In the genomic region with DNA sequence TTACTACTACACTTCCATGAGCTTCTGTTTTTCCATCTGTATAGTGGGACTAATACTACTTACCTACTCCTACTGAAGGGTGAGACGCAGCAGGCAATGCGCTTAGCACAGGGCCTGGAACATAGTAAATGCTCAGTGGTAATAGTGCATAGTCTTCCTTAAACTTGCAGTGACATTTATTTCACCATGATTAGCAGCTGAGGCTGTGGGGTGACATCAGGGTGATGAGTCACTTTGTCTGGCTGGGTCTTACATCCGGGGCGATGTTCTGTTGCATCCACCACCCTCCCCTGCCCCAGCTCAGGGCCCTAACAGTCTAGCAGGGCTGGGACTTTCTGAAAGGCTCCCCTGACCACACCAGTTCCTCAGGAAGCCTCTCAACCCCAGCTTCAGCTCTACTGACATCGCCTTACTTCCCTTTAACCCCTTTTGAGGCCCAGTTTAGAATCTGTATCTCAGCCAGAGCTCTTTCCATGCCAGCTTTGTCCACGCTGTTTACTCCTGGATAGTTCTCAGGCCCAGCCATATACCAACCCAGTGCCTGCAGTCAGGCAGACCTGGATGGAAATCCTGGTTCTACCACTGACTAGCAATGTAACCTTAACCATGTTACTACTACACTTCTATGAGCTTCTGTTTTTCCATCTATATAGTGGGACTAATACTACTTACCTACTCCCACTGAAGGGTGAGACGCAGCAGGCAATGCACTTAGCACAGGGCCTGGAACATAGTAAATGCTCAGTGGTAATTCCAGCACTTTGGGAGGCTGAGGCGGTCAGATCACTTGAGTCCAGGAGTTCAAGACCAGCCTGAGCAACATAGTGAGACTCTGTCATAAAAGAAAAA, we compare ENCODE assay signal across 8 cellular contexts.
DNase-seq lines count a peak whose midpoint lies in the region; ATAC-seq and TF ChIP-seq lines count a peak whose summit lies in the region.

No MANE protein-coding gene starts in this region.

- H3K4me3 ChIP-seq in GM23338: no peak overlapping the region

- no peak for TF ChIP-seq CTCF in GM23338 (conservative IDR thresholded peaks at IDR 0.05; ENCODE audit: low read depth in 2 of 2)

- no peak overlapping the region for H3K4me2 ChIP-seq in GM23338

- DNase-seq in OCI-M1 (lab: John Stamatoyannopoulos, UW) (peak; percentile 87), activated T-helper 1 cell treated with Interleukin-2 at 50 U/mL for 16 hours (ENCODE audit: low read depth) (peak; percentile 78), Right ventricle myocardium inferior (ENCODE audit: missing footprints) (peak; percentile 92), NCI-H2107 treated with DMSO at 0.1 percent for 48 hours (lab: John Stamatoyannopoulos, UW; ENCODE audit: unreplicated experiment) (no peak), GM23338 (ENCODE audit: low spot score) (no peak)
- DNase-seq in stimulated activated CD4-positive, alpha-beta T cell treated with anti-CD3 and anti-CD28 coated beads, Interleukin-1b, Interleukin-23, amount 100 ng/mL, for 24 hours (ENCODE audit: low read depth in 4 of 4, low spot score in 1 of 4): peak; percentile 41 to 70 (median 56)

- no peaks in the 10 kb centered on the region for H3K9me3 Mint-ChIP-seq in GM23338

- H3K27ac ChIP-seq in GM23338 (ENCODE audit: low read depth): no peak overlapping the region

- no peaks in the 10 kb centered on the region for H4K20me1 ChIP-seq in GM23338 (replicated peaks; ENCODE audit: insufficient read depth)

- peaks cover 2% of the 10 kb centered on the region; the same call in 1 of the 3 replicates for H3K4me1 Mint-ChIP-seq in GM23338

- no peaks in the 10 kb centered on the region for H3K36me3 Mint-ChIP-seq in GM23338 (ENCODE audit: low read depth)

- no peaks in the 10 kb centered on the region for H3K36me3 ChIP-seq in GM23338 (ENCODE audit: insufficient read depth)

- ATAC-seq in GM18508 (IDR thresholded peaks at IDR 0.05; ENCODE audit: insufficient read depth, unreplicated experiment) (peak; percentile 70), HG02885 (IDR thresholded peaks at IDR 0.05; ENCODE audit: poor library complexity, unreplicated experiment) (peak; percentile 94), Right ventricle myocardium inferior (peak; percentile 73), GM23338 (no peak)

- no peak overlapping the region; the same call in 1 of the 2 replicates for H3K27ac Mint-ChIP-seq in GM23338

- intact Hi-C loops in Right ventricle myocardium inferior (cut with DNase I): no loop called here

- no peaks in the 10 kb centered on the region for H3K9me2 ChIP-seq in GM23338 (ENCODE audit: insufficient read depth)

- H3K27me3 ChIP-seq in GM23338 (ENCODE audit: insufficient read depth): no peaks in the 10 kb centered on the region

- no peak overlapping the region for H3K4me3 Mint-ChIP-seq in GM23338

- H3K79me2 ChIP-seq in GM23338 (replicated peaks; ENCODE audit: insufficient read depth): no peaks in the 10 kb centered on the region

- no peaks in the 10 kb centered on the region for H3K4me1 ChIP-seq in GM23338 (ENCODE audit: insufficient read depth)

- no peak overlapping the region for H2AFZ ChIP-seq in GM23338

- H3K27me3 Mint-ChIP-seq in GM23338 (ENCODE audit: insufficient read depth, low read depth, poor library complexity): no peaks in the 10 kb centered on the region

- H3F3A ChIP-seq in GM23338 (replicated peaks; ENCODE audit: low read depth): no peaks in the 10 kb centered on the region

TF ChIP-seq in GM23338, 12 proteins besides CTCF, POLR2A, EP300 and RAD21 (continues in another document):
- TF ChIP-seq EZH2phosphoT487 (IDR thresholded peaks at IDR 0.05; ENCODE audit: unreplicated experiment) (no peak), EZH2 (IDR thresholded peaks at IDR 0.05; ENCODE audit: low read depth, unreplicated experiment) (no peak), POLR2AphosphoS5 (IDR thresholded peaks at IDR 0.05; ENCODE audit: low read depth) (no peak), STAT1 (IDR thresholded peaks at IDR 0.05; ENCODE audit: unreplicated experiment) (no peak), JUNB (IDR thresholded peaks at IDR 0.05; ENCODE audit: unreplicated experiment) (no peak), ZNF114 (CRISPR knock-in tag; IDR thresholded peaks at IDR 0.05) (no peak), ZNF331 (CRISPR knock-in tag; IDR thresholded peaks at IDR 0.05; ENCODE audit: low read depth) (no peak), NANOG (IDR thresholded peaks at IDR 0.05; ENCODE audit: borderline replicate concordance) (no peak), CREB1 (CRISPR knock-in tag; IDR thresholded peaks at IDR 0.05; ENCODE audit: low read depth) (no peak)
- TF ChIP-seq, protein P1, sequence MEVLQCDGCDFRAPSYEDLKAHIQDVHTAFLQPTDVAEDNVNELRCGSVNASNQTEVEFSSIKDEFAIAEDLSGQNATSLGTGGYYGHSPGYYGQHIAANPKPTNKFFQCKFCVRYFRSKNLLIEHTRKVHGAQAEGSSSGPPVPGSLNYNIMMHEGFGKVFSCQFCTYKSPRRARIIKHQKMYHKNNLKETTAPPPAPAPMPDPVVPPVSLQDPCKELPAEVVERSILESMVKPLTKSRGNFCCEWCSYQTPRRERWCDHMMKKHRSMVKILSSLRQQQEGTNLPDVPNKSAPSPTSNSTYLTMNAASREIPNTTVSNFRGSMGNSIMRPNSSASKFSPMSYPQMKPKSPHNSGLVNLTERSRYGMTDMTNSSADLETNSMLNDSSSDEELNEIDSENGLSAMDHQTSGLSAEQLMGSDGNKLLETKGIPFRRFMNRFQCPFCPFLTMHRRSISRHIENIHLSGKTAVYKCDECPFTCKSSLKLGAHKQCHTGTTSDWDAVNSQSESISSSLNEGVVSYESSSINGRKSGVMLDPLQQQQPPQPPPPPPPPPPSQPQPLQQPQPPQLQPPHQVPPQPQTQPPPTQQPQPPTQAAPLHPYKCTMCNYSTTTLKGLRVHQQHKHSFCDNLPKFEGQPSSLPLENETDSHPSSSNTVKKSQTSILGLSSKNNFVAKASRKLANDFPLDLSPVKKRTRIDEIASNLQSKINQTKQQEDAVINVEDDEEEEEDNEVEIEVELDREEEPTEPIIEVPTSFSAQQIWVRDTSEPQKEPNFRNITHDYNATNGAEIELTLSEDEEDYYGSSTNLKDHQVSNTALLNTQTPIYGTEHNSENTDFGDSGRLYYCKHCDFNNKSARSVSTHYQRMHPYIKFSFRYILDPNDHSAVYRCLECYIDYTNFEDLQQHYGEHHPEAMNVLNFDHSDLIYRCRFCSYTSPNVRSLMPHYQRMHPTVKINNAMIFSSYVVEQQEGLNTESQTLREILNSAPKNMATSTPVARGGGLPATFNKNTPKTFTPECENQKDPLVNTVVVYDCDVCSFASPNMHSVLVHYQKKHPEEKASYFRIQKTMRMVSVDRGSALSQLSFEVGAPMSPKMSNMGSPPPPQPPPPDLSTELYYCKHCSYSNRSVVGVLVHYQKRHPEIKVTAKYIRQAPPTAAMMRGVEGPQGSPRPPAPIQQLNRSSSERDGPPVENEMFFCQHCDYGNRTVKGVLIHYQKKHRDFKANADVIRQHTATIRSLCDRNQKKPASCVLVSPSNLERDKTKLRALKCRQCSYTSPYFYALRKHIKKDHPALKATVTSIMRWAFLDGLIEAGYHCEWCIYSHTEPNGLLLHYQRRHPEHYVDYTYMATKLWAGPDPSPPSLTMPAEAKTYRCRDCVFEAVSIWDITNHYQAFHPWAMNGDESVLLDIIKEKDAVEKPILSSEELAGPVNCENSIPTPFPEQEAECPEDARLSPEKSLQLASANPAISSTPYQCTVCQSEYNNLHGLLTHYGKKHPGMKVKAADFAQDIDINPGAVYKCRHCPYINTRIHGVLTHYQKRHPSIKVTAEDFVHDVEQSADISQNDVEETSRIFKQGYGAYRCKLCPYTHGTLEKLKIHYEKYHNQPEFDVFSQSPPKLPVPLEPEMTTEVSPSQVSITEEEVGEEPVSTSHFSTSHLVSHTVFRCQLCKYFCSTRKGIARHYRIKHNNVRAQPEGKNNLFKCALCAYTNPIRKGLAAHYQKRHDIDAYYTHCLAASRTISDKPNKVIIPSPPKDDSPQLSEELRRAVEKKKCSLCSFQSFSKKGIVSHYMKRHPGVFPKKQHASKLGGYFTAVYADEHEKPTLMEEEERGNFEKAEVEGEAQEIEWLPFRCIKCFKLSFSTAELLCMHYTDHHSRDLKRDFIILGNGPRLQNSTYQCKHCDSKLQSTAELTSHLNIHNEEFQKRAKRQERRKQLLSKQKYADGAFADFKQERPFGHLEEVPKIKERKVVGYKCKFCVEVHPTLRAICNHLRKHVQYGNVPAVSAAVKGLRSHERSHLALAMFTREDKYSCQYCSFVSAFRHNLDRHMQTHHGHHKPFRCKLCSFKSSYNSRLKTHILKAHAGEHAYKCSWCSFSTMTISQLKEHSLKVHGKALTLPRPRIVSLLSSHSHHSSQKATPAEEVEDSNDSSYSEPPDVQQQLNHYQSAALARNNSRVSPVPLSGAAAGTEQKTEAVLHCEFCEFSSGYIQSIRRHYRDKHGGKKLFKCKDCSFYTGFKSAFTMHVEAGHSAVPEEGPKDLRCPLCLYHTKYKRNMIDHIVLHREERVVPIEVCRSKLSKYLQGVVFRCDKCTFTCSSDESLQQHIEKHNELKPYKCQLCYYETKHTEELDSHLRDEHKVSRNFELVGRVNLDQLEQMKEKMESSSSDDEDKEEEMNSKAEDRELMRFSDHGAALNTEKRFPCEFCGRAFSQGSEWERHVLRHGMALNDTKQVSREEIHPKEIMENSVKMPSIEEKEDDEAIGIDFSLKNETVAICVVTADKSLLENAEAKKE (CRISPR knock-in tag; IDR thresholded peaks at IDR 0.05): no peak
- TF ChIP-seq, protein P2, sequence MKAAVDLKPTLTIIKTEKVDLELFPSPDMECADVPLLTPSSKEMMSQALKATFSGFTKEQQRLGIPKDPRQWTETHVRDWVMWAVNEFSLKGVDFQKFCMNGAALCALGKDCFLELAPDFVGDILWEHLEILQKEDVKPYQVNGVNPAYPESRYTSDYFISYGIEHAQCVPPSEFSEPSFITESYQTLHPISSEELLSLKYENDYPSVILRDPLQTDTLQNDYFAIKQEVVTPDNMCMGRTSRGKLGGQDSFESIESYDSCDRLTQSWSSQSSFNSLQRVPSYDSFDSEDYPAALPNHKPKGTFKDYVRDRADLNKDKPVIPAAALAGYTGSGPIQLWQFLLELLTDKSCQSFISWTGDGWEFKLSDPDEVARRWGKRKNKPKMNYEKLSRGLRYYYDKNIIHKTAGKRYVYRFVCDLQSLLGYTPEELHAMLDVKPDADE (IDR thresholded peaks at IDR 0.05): no peak

Comparison
In these comparisons a context has a peak if more than half of its experiments do, and no peak if none do; other contexts are left out.
1. DNase-seq: peak in OCI-M1 (single experiment), activated T-helper 1 cell treated with Interleukin-2 at 50 U/mL for 16 hours (single experiment), Right ventricle myocardium inferior (single experiment) and stimulated activated CD4-positive, alpha-beta T cell treated with anti-CD3 and anti-CD28 coated beads, Interleukin-1b, Interleukin-23, amount 100 ng/mL, for 24 hours (4 of 4); none in NCI-H2107 treated with DMSO at 0.1 percent for 48 hours (single experiment) and GM23338 (single experiment).